In genomic region chr10:69318087-69318996, GRCh38 we compare ENCODE assay signal across 1 cellular context.
A peak's percentile ranks its signal among the peaks of the same experiment; 100 is the strongest.
TF ChIP-seq lines count a peak whose summit lies in the region.

No MANE protein-coding gene starts in this region.

TF ChIP-seq in WTC11, 78 proteins besides CTCF, POLR2A, EP300 and RAD21 (continued from another document):
- TF ChIP-seq PRDM15 (CRISPR knock-in tag; IDR thresholded peaks at IDR 0.05) = peak; percentile 66
- TF ChIP-seq FOXK1 (CRISPR knock-in tag; IDR thresholded peaks at IDR 0.05) = peak; percentile 51
- no peak for TF ChIP-seq ZNF423 (CRISPR knock-in tag; IDR thresholded peaks at IDR 0.05)
- peak; percentile 18; the same call in 1 of the 2 replicates for TF ChIP-seq RELA (CRISPR knock-in tag; IDR thresholded peaks at IDR 0.05; ENCODE audit: borderline replicate concordance)
- TF ChIP-seq ZNF219 (CRISPR knock-in tag; IDR thresholded peaks at IDR 0.05; ENCODE audit: borderline replicate concordance) = 0 out of 2 replicates have a peak, but pooled peaks have one; percentile 44
- TF ChIP-seq IRF1 (CRISPR knock-in tag; IDR thresholded peaks at IDR 0.05) = 0 out of 2 replicates have a peak, but pooled peaks have one; percentile 12
- TF ChIP-seq ZMAT4 (CRISPR knock-in tag; IDR thresholded peaks at IDR 0.05) = no peak
- TF ChIP-seq ZNF281 (CRISPR knock-in tag; IDR thresholded peaks at IDR 0.05) = 0 out of 2 replicates have a peak, but pooled peaks have one; percentile 6
- TF ChIP-seq ETV6 (CRISPR knock-in tag; IDR thresholded peaks at IDR 0.05) = peak; percentile 55; the same call in 1 of the 2 replicates
- TF ChIP-seq ZNF396 (CRISPR knock-in tag; IDR thresholded peaks at IDR 0.05; ENCODE audit: borderline replicate concordance) = no peak
- TF ChIP-seq PRRX2 (CRISPR knock-in tag; IDR thresholded peaks at IDR 0.05) = no peak
- TF ChIP-seq MAX (CRISPR knock-in tag; IDR thresholded peaks at IDR 0.05) = peak; percentile 52; the same call in 1 of the 2 replicates
- peak; percentile 27; the same call in 1 of the 2 replicates for TF ChIP-seq CREM (CRISPR knock-in tag; IDR thresholded peaks at IDR 0.05)
- no peak for TF ChIP-seq HMGA2 (CRISPR knock-in tag; IDR thresholded peaks at IDR 0.05)
- peak; percentile 57 for TF ChIP-seq MYBL2 (CRISPR knock-in tag; IDR thresholded peaks at IDR 0.05)
- no peak for TF ChIP-seq EMX1 (CRISPR knock-in tag; IDR thresholded peaks at IDR 0.05)
